8 cellular contexts compared by ENCODE assay signal in genomic region chr13:110137677-110138008, GRCh38.
A peak's percentile ranks its signal among the peaks of the same experiment; 100 is the strongest.
DNase-seq lines count a peak whose midpoint lies in the region; TF ChIP-seq lines count a peak whose summit lies in the region.

No MANE protein-coding gene starts in this region.

- H3K9me3 ChIP-seq in Karpas-422 (ENCODE audit: low read length), result no peaks in the 10 kb centered on the region
- H3K9me3 ChIP-seq in WERI-Rb-1 (ENCODE audit: severe bottlenecking), result no peaks in the 10 kb centered on the region
- no peaks in the 10 kb centered on the region for H3K9me3 ChIP-seq in neural progenitor cell (ENCODE audit: low read depth)

- peaks cover 70% of the 10 kb centered on the region for H3K27me3 Mint-ChIP-seq in activated T-cell treated with anti-CD3 and anti-CD28 coated beads, Interleukin-2, amount 50 U/mL, for 24 hours
- peaks cover 18% of the 10 kb centered on the region for H3K27me3 Mint-ChIP-seq in neural progenitor cell (ENCODE audit: insufficient read depth, low read depth)

- no peaks in the 10 kb centered on the region for H3K9me2 ChIP-seq in Karpas-422 (replicated peaks; ENCODE audit: insufficient read depth, low read length)

- no peaks in the 10 kb centered on the region for H3K36me3 ChIP-seq in Karpas-422 (ENCODE audit: insufficient read depth, low read length)
- H3K36me3 ChIP-seq in WERI-Rb-1, result no peaks in the 10 kb centered on the region
- peaks cover 8% of the 10 kb centered on the region for H3K36me3 ChIP-seq in neural progenitor cell

- TF ChIP-seq CTCF in WERI-Rb-1 (IDR thresholded peaks at IDR 0.05; ENCODE audit: low read depth, low read length), result peak; percentile 92
- TF ChIP-seq CTCF in fibroblast of mammary gland (conservative IDR thresholded peaks at IDR 0.05; ENCODE audit: control insufficient read depth, insufficient read depth, low read depth, low read length), result no peak
- TF ChIP-seq CTCF in neural progenitor cell (IDR thresholded peaks at IDR 0.05), result peak; percentile 51

- no peaks in the 10 kb centered on the region for H4K20me1 ChIP-seq in Karpas-422 (ENCODE audit: insufficient read depth, low read depth, low read length)
- H4K20me1 ChIP-seq in neural progenitor cell (ENCODE audit: low read depth), result no peaks in the 10 kb centered on the region

- H3K79me2 ChIP-seq in Karpas-422 (ENCODE audit: low read length) (no peaks in the 10 kb centered on the region), neural progenitor cell (ENCODE audit: low read depth) (no peaks in the 10 kb centered on the region)

- H3K36me3 Mint-ChIP-seq in activated T-cell treated with anti-CD3 and anti-CD28 coated beads, Interleukin-2, amount 50 U/mL, for 24 hours (ENCODE audit: low read depth), result no peaks in the 10 kb centered on the region
- H3K36me3 Mint-ChIP-seq in neural progenitor cell, result no peaks in the 10 kb centered on the region

- peak overlapping the region; percentile 68 for H3K4me3 Mint-ChIP-seq in activated T-cell treated with anti-CD3 and anti-CD28 coated beads, Interleukin-2, amount 50 U/mL, for 24 hours
- H3K4me3 Mint-ChIP-seq in neural progenitor cell, result peak overlapping the region; percentile 88

- H3K4me3 ChIP-seq in Karpas-422 (ENCODE audit: low read length) (peak overlapping the region; percentile 69), WERI-Rb-1 (ENCODE audit: low read depth, low read length) (peak overlapping the region; percentile 74), fibroblast of mammary gland (ENCODE audit: control insufficient read depth, low read depth, low read length) (peak overlapping the region; percentile 57), neural progenitor cell (peak overlapping the region; percentile 61)

- H3K4me2 ChIP-seq in Karpas-422 (ENCODE audit: low read depth, low read length, poor library complexity, severe bottlenecking) (peak overlapping the region; percentile 90), neural progenitor cell (peak overlapping the region; percentile 97)

- H2AFZ ChIP-seq in Karpas-422 (ENCODE audit: low read length), result peak overlapping the region; percentile 84; the same call in 1 of the 2 replicates
- H2AFZ ChIP-seq in neural progenitor cell (replicated peaks), result peak overlapping the region; percentile 81

- peaks cover 13% of the 10 kb centered on the region for H3K4me1 ChIP-seq in Karpas-422 (ENCODE audit: low read length)
- peaks cover 52% of the 10 kb centered on the region for H3K4me1 ChIP-seq in neural progenitor cell

- H3K27ac ChIP-seq in Karpas-422 (ENCODE audit: low read length) (no peak overlapping the region), WERI-Rb-1 (peak overlapping the region; percentile 50), neural progenitor cell (no peak overlapping the region)

- H3F3A ChIP-seq in neural progenitor cell (ENCODE audit: low read depth), result peaks cover 62% of the 10 kb centered on the region

- H3K27me3 ChIP-seq in Karpas-422 (ENCODE audit: low read length) (peaks cover 3% of the 10 kb centered on the region), WERI-Rb-1 (ENCODE audit: insufficient read depth, low read depth, severe bottlenecking) (no peaks in the 10 kb centered on the region), neural progenitor cell (no peaks in the 10 kb centered on the region)

- H3K27ac Mint-ChIP-seq in activated T-cell treated with anti-CD3 and anti-CD28 coated beads, Interleukin-2, amount 50 U/mL, for 24 hours, result peak overlapping the region; percentile 85
- no peak overlapping the region for H3K27ac Mint-ChIP-seq in neural progenitor cell

- DNase-seq in activated T-cell treated with anti-CD3 and anti-CD28 coated beads, Interleukin-2, amount 50 U/mL, for 24 hours, result no peak
- no peak for DNase-seq in activated T-cell treated with anti-CD3 and anti-CD28 coated beads, Interleukin-2, amount 50 U/mL, for 48 hours
- peak; percentile 47 for DNase-seq in H4 (ENCODE audit: low spot score)
- peak; percentile 73 for DNase-seq in Karpas-422
- peak; percentile 86 for DNase-seq in WERI-Rb-1
- DNase-seq in fibroblast of mammary gland (ENCODE audit: low read depth), result peak; percentile 22
- peak; percentile 43 for DNase-seq in neural progenitor cell (ENCODE audit: low spot score)
- no peak for DNase-seq in kidney glomerular epithelial cell (lab: John Stamatoyannopoulos, UW)

- peaks cover 3% of the 10 kb centered on the region for H3K9me3 Mint-ChIP-seq in activated T-cell treated with anti-CD3 and anti-CD28 coated beads, Interleukin-2, amount 50 U/mL, for 24 hours
- peaks cover 6% of the 10 kb centered on the region for H3K9me3 Mint-ChIP-seq in neural progenitor cell

- H3K4me1 Mint-ChIP-seq in activated T-cell treated with anti-CD3 and anti-CD28 coated beads, Interleukin-2, amount 50 U/mL, for 24 hours (ENCODE audit: low read depth), result peaks cover 20% of the 10 kb centered on the region
- peaks cover 48% of the 10 kb centered on the region for H3K4me1 Mint-ChIP-seq in neural progenitor cell

- H3K9ac ChIP-seq in Karpas-422 (ENCODE audit: low read length), result peak overlapping the region; percentile 59
- H3K9ac ChIP-seq in neural progenitor cell, result no peak overlapping the region

Comparison
In these comparisons a context has a peak if more than half of its experiments do, and no peak if none do; other contexts are left out.
1. DNase-seq: peak in H4 (single experiment), Karpas-422 (single experiment), WERI-Rb-1 (single experiment), fibroblast of mammary gland (single experiment) and neural progenitor cell (single experiment); none in activated T-cell treated with anti-CD3 and anti-CD28 coated beads, Interleukin-2, amount 50 U/mL, for 24 hours (single experiment), activated T-cell treated with anti-CD3 and anti-CD28 coated beads, Interleukin-2, amount 50 U/mL, for 48 hours (0 of 2) and kidney glomerular epithelial cell (single experiment).
2. Peak in every context shown above with its lines, with median percentiles within 50 percentile points of each other: H3K4me3 ChIP-seq.